In genomic region chr9:37464426-37465248, GRCh38 we compare ENCODE assay signal across 8 cellular contexts. TPM values are rescaled to one million over a fixed set of nuclear protein-coding genes. Genes with fewer than 3 reads are reported as not detected.
DNase-seq lines count a peak whose midpoint lies in the region; ATAC-seq lines count a peak whose summit lies in the region.

No MANE protein-coding gene starts in this region.

- H3K4me2 ChIP-seq in mesendoderm (ENCODE audit: low read length) = peak overlapping the region; percentile 91

- no peaks in the 10 kb centered on the region for H3K27me3 Mint-ChIP-seq in activated CD4-positive, alpha-beta T cell treated with anti-CD3 and anti-CD28 coated beads, Interleukin-2, amount 10 ng/mL, durations not matched to agents 24 days and 14 days

- no peak overlapping the region for H2AK5ac ChIP-seq in mesendoderm (ENCODE audit: low read length)

- peak overlapping the region; percentile 99 for H3K56ac ChIP-seq in mesendoderm (ENCODE audit: low read length)

- no peak overlapping the region for H2BK15ac ChIP-seq in mesendoderm (replicated peaks; ENCODE audit: low read depth)

- peak overlapping the region; percentile 98 for H3K4me3 ChIP-seq in mesendoderm (ENCODE audit: low read length)

- no peak overlapping the region for H2BK120ac ChIP-seq in mesendoderm (ENCODE audit: low read depth, low read length)

- H3K4me1 ChIP-seq in mesendoderm (ENCODE audit: control insufficient read depth, low read depth, low read length) = peaks cover 3% of the 10 kb centered on the region

- no peaks in the 10 kb centered on the region for H3K9me3 Mint-ChIP-seq in activated CD4-positive, alpha-beta T cell treated with anti-CD3 and anti-CD28 coated beads, Interleukin-2, amount 10 ng/mL, durations not matched to agents 24 days and 14 days

- ATAC-seq in HG02763 (IDR thresholded peaks at IDR 0.05; ENCODE audit: unreplicated experiment) = peak; percentile 34

- H3K4ac ChIP-seq in mesendoderm (ENCODE audit: low read depth, low read length) = peak overlapping the region; percentile 71

- no peak overlapping the region for H4K5ac ChIP-seq in mesendoderm (ENCODE audit: low read length)

- intact Hi-C loops in activated CD4-positive, alpha-beta T cell treated with anti-CD3 and anti-CD28 coated beads, Interleukin-2, amount 10 ng/mL, durations not matched to agents 24 days and 14 days (cut with micrococcal nuclease) = loop anchor here (1.0 to 2.0 kb wide), 9 partner anchors 21 to 440 kb away; partner anchors contain the start of genes DCAF10, GRHPR, POLR1E and SLC25A51

- no peaks in the 10 kb centered on the region for H3K36me3 ChIP-seq in mesendoderm (ENCODE audit: control insufficient read depth, insufficient read depth, low read length)

- H3K79me2 ChIP-seq in mesendoderm (ENCODE audit: control insufficient read depth, insufficient read depth, low read length) = peaks cover 45% of the 10 kb centered on the region

- peak overlapping the region; percentile 35 for H3K18ac ChIP-seq in mesendoderm (ENCODE audit: low read length)

- H3K36me3 Mint-ChIP-seq in activated CD4-positive, alpha-beta T cell treated with anti-CD3 and anti-CD28 coated beads, Interleukin-2, amount 10 ng/mL, durations not matched to agents 24 days and 14 days (ENCODE audit: low read depth) = peaks cover 10% of the 10 kb centered on the region

- H2BK5ac ChIP-seq in mesendoderm (ENCODE audit: low read length) = peak overlapping the region; percentile 94

- H3K27ac Mint-ChIP-seq in activated CD4-positive, alpha-beta T cell treated with anti-CD3 and anti-CD28 coated beads, Interleukin-2, amount 10 ng/mL, durations not matched to agents 24 days and 14 days = peak overlapping the region; percentile 98

- H3K4me3 Mint-ChIP-seq in activated CD4-positive, alpha-beta T cell treated with anti-CD3 and anti-CD28 coated beads, Interleukin-2, amount 10 ng/mL, durations not matched to agents 24 days and 14 days = peak overlapping the region; percentile 99

- DNase-seq in activated T-cell treated with anti-CD3 and anti-CD28 coated beads for 4 hours (peak; percentile 54), NCI-H2029 treated with DMSO at 0.1 percent for 48 hours (lab: John Stamatoyannopoulos, UW) (peak; percentile 81), mesendoderm (no peak)
- DNase-seq in activated T-cell treated with anti-CD3 and anti-CD28 coated beads, Interleukin-2, amount 50 U/mL, for 48 hours = no peak
- peak; percentile 91 for DNase-seq in activated CD4-positive, alpha-beta T cell treated with anti-CD3 and anti-CD28 coated beads, Interleukin-2, amount 10 ng/mL, durations not matched to agents 24 days and 14 days
- DNase-seq in effector CD8-positive, alpha-beta T cell (lab: John Stamatoyannopoulos, UW) = peak; percentile 94
- DNase-seq in stimulated activated CD8-positive, alpha-beta memory T cell treated with anti-CD3 and anti-CD28 coated beads, Interleukin-2, amount 100 ng/mL, for 48 hours (ENCODE audit: low read depth in 2 of 2) = peak; percentile 51 to 78

- H3K4me1 Mint-ChIP-seq in activated CD4-positive, alpha-beta T cell treated with anti-CD3 and anti-CD28 coated beads, Interleukin-2, amount 10 ng/mL, durations not matched to agents 24 days and 14 days = peaks cover 35% of the 10 kb centered on the region

- peak overlapping the region; percentile 89 for H3K23ac ChIP-seq in mesendoderm (ENCODE audit: low read length)

- peak overlapping the region; percentile 88 for H3K27ac ChIP-seq in mesendoderm (ENCODE audit: low read depth, low read length)

- no CpG with 5 or more reads among the region's 47 CpGs for WGBS in mesendoderm (ENCODE audit: extremely low coverage, insufficient coverage, low lambda C conversion rate)

- H3K9ac ChIP-seq in mesendoderm (ENCODE audit: low read length) = peak overlapping the region; percentile 99

- no peaks in the 10 kb centered on the region for H3K27me3 ChIP-seq in mesendoderm (ENCODE audit: insufficient read depth, low read length, poor library complexity)

- H3K79me1 ChIP-seq in mesendoderm (ENCODE audit: low read length) = peaks cover 4% of the 10 kb centered on the region

- no peak overlapping the region for H4K8ac ChIP-seq in mesendoderm (ENCODE audit: low read depth, low read length)

RNA-seq across cellular contexts. Expression of gene ZBTB5, which starts 0.6 kb away (rescaled TPM):
- total RNA-seq in activated CD4-positive, alpha-beta T cell treated with anti-CD3 and anti-CD28 coated beads, Interleukin-2, amount 10 ng/mL, durations not matched to agents 24 days and 14 days = 9.2 and 9.5 TPM in 2 replicates
- 3.9 TPM for polyA plus RNA-seq in mesendoderm (2013, experiment 1 of 2)
- polyA plus RNA-seq in mesendoderm (2013, experiment 2 of 2) = 3.9 TPM

RNA-seq across cellular contexts. Expression of gene POLR1E, which starts 21.1 kb away (rescaled TPM):
- 60.0 and 64.0 TPM in 2 replicates for total RNA-seq in activated CD4-positive, alpha-beta T cell treated with anti-CD3 and anti-CD28 coated beads, Interleukin-2, amount 10 ng/mL, durations not matched to agents 24 days and 14 days
- 21.0 TPM for polyA plus RNA-seq in mesendoderm (2013, experiment 1 of 2)
- 22.4 TPM for polyA plus RNA-seq in mesendoderm (2013, experiment 2 of 2)

RNA-seq across cellular contexts. Expression of gene GRHPR, which starts 42.1 kb away (rescaled TPM):
- 72.5 and 76.5 TPM in 2 replicates for total RNA-seq in activated CD4-positive, alpha-beta T cell treated with anti-CD3 and anti-CD28 coated beads, Interleukin-2, amount 10 ng/mL, durations not matched to agents 24 days and 14 days
- polyA plus RNA-seq in mesendoderm (2013, experiment 1 of 2) = 65.0 TPM
- 67.1 TPM for polyA plus RNA-seq in mesendoderm (2013, experiment 2 of 2)

Comparison
In these comparisons a context has a peak if more than half of its experiments do, and no peak if none do; other contexts are left out.
1. DNase-seq: peak in activated T-cell treated with anti-CD3 and anti-CD28 coated beads for 4 hours (single experiment), NCI-H2029 treated with DMSO at 0.1 percent for 48 hours (single experiment), activated CD4-positive, alpha-beta T cell treated with anti-CD3 and anti-CD28 coated beads, Interleukin-2, amount 10 ng/mL, durations not matched to agents 24 days and 14 days (single experiment), effector CD8-positive, alpha-beta T cell (single experiment) and stimulated activated CD8-positive, alpha-beta memory T cell treated with anti-CD3 and anti-CD28 coated beads, Interleukin-2, amount 100 ng/mL, for 48 hours (2 of 2); none in activated T-cell treated with anti-CD3 and anti-CD28 coated beads, Interleukin-2, amount 50 U/mL, for 48 hours (0 of 2) and mesendoderm (single experiment).